In the genomic region with DNA sequence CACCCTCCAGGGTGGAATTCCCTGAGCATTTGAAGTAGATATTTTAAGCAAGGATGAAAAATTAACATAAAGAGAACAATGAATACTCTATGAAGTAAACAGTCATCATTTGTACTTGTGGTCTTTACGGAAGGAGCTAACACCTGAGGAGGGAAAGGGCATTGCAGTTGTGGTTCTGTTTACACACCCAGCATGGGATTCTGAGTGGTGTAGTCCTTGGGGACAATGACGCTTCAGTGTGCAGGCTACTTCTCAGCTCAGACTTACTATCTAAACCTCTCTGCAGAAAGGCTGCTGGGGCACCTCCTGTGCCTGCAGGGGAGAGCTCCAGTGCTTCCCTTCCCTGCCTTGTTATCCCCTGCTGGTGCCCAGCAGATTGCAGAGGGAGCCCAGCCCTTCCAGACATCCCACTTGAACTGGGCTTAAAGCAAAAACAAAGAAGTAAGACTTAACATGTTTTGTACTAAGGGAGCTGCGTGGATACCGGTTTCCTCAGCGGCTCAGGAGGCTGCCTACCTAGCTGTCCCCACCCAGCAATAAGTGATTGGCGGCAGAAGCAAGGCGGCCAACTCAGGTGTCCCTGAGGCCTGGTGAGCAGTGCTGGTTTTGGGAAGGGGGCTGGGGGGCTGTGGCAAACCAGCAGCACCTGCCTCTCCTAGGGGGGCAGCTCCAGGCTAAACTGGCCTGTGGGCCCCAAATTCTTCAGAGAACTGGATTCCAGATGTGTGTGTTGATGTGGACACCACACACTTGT, we compare ENCODE assay signal across 17 cellular contexts.
DNase-seq lines count a peak whose midpoint lies in the region; ATAC-seq and TF ChIP-seq lines count a peak whose summit lies in the region.
"Had no signal": no experiment of that assay in that cellular context is flagged by ENCODE, and none has a peak within 500 bp of the region (broad histone marks: within the 10 kb centered on the region; RNA-seq: fewer than 3 reads in every experiment).

No MANE protein-coding gene starts in this region.

- H3K27ac ChIP-seq in caudate nucleus (ENCODE audit: low read depth, low read length) = peak overlapping the region; percentile 26
- no peak overlapping the region for H3K27ac ChIP-seq in SJCRH30
- H3K27ac ChIP-seq: ascending aorta, heart left ventricle, SK-N-MC, suprapubic skin had no signal

- peak; percentile 61 for ATAC-seq in GM21390 (IDR thresholded peaks at IDR 0.05; ENCODE audit: unreplicated experiment)
- peak; percentile 74 for ATAC-seq in HG03196 (IDR thresholded peaks at IDR 0.05; ENCODE audit: unreplicated experiment)
- ATAC-seq: esophagus mucosa, heart left ventricle had no signal

- H3K27me3 ChIP-seq in SJCRH30 = no peaks in the 10 kb centered on the region
- H3K27me3 ChIP-seq: ascending aorta, heart left ventricle, suprapubic skin had no signal

- DNase-seq in GM13976 (ENCODE audit: low spot score) (peak; percentile 34), caudate nucleus (lab: John Stamatoyannopoulos, UW) (no peak), amniotic stem cell (lab: John Stamatoyannopoulos, UW) (no peak), retina (no peak), HuH-7.5 (ENCODE audit: low spot score) (no peak), SJCRH30 (no peak)
- DNase-seq: activated effector memory CD4-positive, alpha-beta T cell treated with Interleukin-2 at 50 U/mL for 16 hours; cortex of kidney; heart left ventricle; NCI-H446; stimulated activated CD4-positive, alpha-beta T cell treated with anti-CD3 and anti-CD28 coated beads, Interleukin-12 subunit alpha, Interleukin-12 subunit beta, amount 100 ng/mL, for 4 hours had no signal

- H3K4me3 ChIP-seq in SJCRH30 = no peak overlapping the region
- H3K4me3 ChIP-seq: ascending aorta, heart left ventricle, SK-N-MC, suprapubic skin had no signal

- H3K4me1 ChIP-seq in SJCRH30 = no peaks in the 10 kb centered on the region
- H3K4me1 ChIP-seq: ascending aorta, suprapubic skin had no signal

- no peaks in the 10 kb centered on the region; the same call in 1 of the 2 replicates for H3K9me3 ChIP-seq in SJCRH30 (replicated peaks)
- H3K9me3 ChIP-seq: suprapubic skin had no signal

- no peak for TF ChIP-seq CTCF in GM13976 (IDR thresholded peaks at IDR 0.05; ENCODE audit: borderline replicate concordance, control extremely low read depth, extremely low read depth, insufficient read depth, missing control alignments)

- in situ Hi-C loops in GM13976 (cut with MboI; ENCODE audit: low sequenced_read_pairs, unreplicated experiment) = no loop called here

- peaks cover 19% of the 10 kb centered on the region; the same call in 1 of the 2 replicates for H3K36me3 ChIP-seq in SJCRH30
- H3K36me3 ChIP-seq: ascending aorta, heart left ventricle, suprapubic skin had no signal
